In genomic region chr19:55655648-55656040, GRCh38 we compare ENCODE assay signal across 8 cellular contexts. TPM values are rescaled to one million over a fixed set of nuclear protein-coding genes. Genes with fewer than 3 reads are reported as not detected.
A peak's percentile ranks its signal among the peaks of the same experiment; 100 is the strongest.
DNase-seq lines count a peak whose midpoint lies in the region; ATAC-seq and TF ChIP-seq lines count a peak whose summit lies in the region.

No MANE protein-coding gene starts in this region.

- H3K27me3 Mint-ChIP-seq in T-cell = no peaks in the 10 kb centered on the region

- WGBS in sigmoid colon, 2 donors = 0% methylated on average over 19 of the region's 19 CpGs

- H3K9me3 ChIP-seq in sigmoid colon = no peaks in the 10 kb centered on the region

- peaks cover 43 to 55% (median 50%) of the 10 kb centered on the region in 3 donors for H3K4me1 Mint-ChIP-seq in T-cell

- H3K27me3 ChIP-seq in sigmoid colon = no peaks in the 10 kb centered on the region

- CTCF ChIA-PET in T-cell (lab: Charles Lee) = no interaction called here

- peak overlapping the region; percentile 95 to 96 for H3K27ac Mint-ChIP-seq in T-cell

- TF ChIP-seq CTCF in GM12865 (IDR thresholded peaks at IDR 0.05; ENCODE audit: insufficient read depth, low read depth, low read length, missing control alignments) (no peak), fibroblast of the aortic adventitia (IDR thresholded peaks at IDR 0.05; ENCODE audit: insufficient read depth, low read length) (no peak), sigmoid colon (IDR thresholded peaks at IDR 0.05) (no peak)

- H3K9me3 Mint-ChIP-seq in T-cell = no peaks in the 10 kb centered on the region

- ATAC-seq in T-cell (replicated peaks in 1 of 4) (no peak), HG02870 (IDR thresholded peaks at IDR 0.05; ENCODE audit: unreplicated experiment) (no peak)

- peaks cover 0 to 57% (median 52%) of the 10 kb centered on the region in 4 donors for H3K4me1 ChIP-seq in sigmoid colon

- H3K27ac ChIP-seq in sigmoid colon = peak overlapping the region; percentile 98 to 100 (median 99)

- H3K4me3 Mint-ChIP-seq in T-cell = peak overlapping the region; percentile 85 to 88 (median 87)

- intact Hi-C loops in sigmoid colon (cut with DNase I) = loop anchor here (2.0 to 10.0 kb wide), 3 partner anchors 17 to 541 kb away; partner anchors contain the start of gene PPP1R12C

- no peak for DNase-seq in GM12865 (ENCODE audit: low read depth)
- no peak for DNase-seq in T-cell
- no peak for DNase-seq in fibroblast of the aortic adventitia (ENCODE audit: low read depth)
- no peak for DNase-seq in sigmoid colon
- no peak for DNase-seq in hepatic stellate cell (ENCODE audit: low spot score)
- DNase-seq in stimulated activated CD4-positive, alpha-beta T cell treated with anti-CD3 and anti-CD28 coated beads, Interleukin-2, amount 100 ng/mL, for 24 hours = no peak
- DNase-seq in HPDE6-E6E7 (ENCODE audit: extremely low spot score) = no peak

- POLR2A ChIA-PET in T-cell (lab: Charles Lee) = no interaction called here

- TF ChIP-seq EP300 in sigmoid colon (IDR thresholded peaks at IDR 0.05) = no peak

- peaks cover 2 to 28% (median 15%) of the 10 kb centered on the region in 4 donors for H3K36me3 ChIP-seq in sigmoid colon

- TF ChIP-seq POLR2A in sigmoid colon (IDR thresholded peaks at IDR 0.05) = no peak

- H3K4me3 ChIP-seq in GM12865 (ENCODE audit: low read depth, low read length) (peak overlapping the region; percentile 72), fibroblast of the aortic adventitia (ENCODE audit: low read depth, low read length) (peak overlapping the region; percentile 92), sigmoid colon (peak overlapping the region; percentile 86 to 97 (median 94))

- peaks cover 13% of the 10 kb centered on the region for H3K36me3 Mint-ChIP-seq in T-cell

RNA-seq across cellular contexts. Expression of gene U2AF2, which starts 0.8 kb away (rescaled TPM):
- total RNA-seq in T-cell (100 to 1,000 TPM; 254 to 310 (median 303) TPM), fibroblast of the aortic adventitia (ENCODE audit: low replicate concordance) (69.5 and 71.4 TPM in 2 replicates), sigmoid colon (10 to 100 TPM; 52.1 to 79.7 (median 65.4) TPM)
- polyA plus RNA-seq in sigmoid colon = 100 to 1,000 TPM in 1 of 3 donors, 10 to 100 TPM in 2; 81.7 to 162 (median 86.9) TPM

RNA-seq across cellular contexts. Expression of gene CCDC106, which starts 7.6 kb away (rescaled TPM):
- total RNA-seq in T-cell (1 to 10 TPM; 1.7 to 4.7 (median 3.8) TPM), fibroblast of the aortic adventitia (ENCODE audit: low replicate concordance) (8.5 and 16.0 TPM in 2 replicates), sigmoid colon (10 to 100 TPM; 16.6 to 22.9 (median 20.2) TPM)
- polyA plus RNA-seq in sigmoid colon = 10 to 100 TPM in 2 of 3 donors, 1 to 10 TPM in 1; 5.5 to 10.8 (median 10.0) TPM

RNA-seq across cellular contexts. Expression of gene ZNF581, which starts 12.2 kb away (rescaled TPM):
- total RNA-seq in T-cell (10 to 100 TPM; 26.4 to 38.7 (median 31.9) TPM), fibroblast of the aortic adventitia (ENCODE audit: low replicate concordance) (13.9 and 41.5 TPM in 2 replicates), sigmoid colon (10 to 100 TPM; 18.2 to 43.2 (median 24.5) TPM)
- 10 to 100 TPM; 17.1 to 24.4 (median 23.4) TPM for polyA plus RNA-seq in sigmoid colon

RNA-seq across cellular contexts. Expression of gene ZNF580, which starts 14.8 kb away (rescaled TPM):
- 100 to 1,000 TPM in 2 of 5 donors, 10 to 100 TPM in 3; 44.6 to 116 (median 94.2) TPM for total RNA-seq in T-cell
- total RNA-seq in fibroblast of the aortic adventitia (ENCODE audit: low replicate concordance) = 6.3 and 10.0 TPM in 2 replicates
- 10 to 100 TPM; 23.5 to 45.5 (median 31.1) TPM for total RNA-seq in sigmoid colon
- polyA plus RNA-seq in sigmoid colon = 10 to 100 TPM; 10.4 to 27.9 (median 13.8) TPM

RNA-seq across cellular contexts. Expression of gene EPN1, which starts 19.4 kb away (rescaled TPM):
- total RNA-seq in T-cell (10 to 100 TPM; 32.6 to 75.2 (median 60.6) TPM), fibroblast of the aortic adventitia (ENCODE audit: low replicate concordance) (60.6 and 73.8 TPM in 2 replicates), sigmoid colon (10 to 100 TPM; 22.8 to 54.3 (median 34.6) TPM)
- 100 to 1,000 TPM; 137 to 162 (median 146) TPM for polyA plus RNA-seq in sigmoid colon
